In genomic region chr7:148962515-148962822, GRCh38 we compare ENCODE assay signal across 8 cellular contexts.
DNase-seq lines count a peak whose midpoint lies in the region; ATAC-seq and TF ChIP-seq lines count a peak whose summit lies in the region.

No MANE protein-coding gene starts in this region.

- H3K9me3 ChIP-seq in PC-9 (ENCODE audit: insufficient read depth, low read depth) (no peaks in the 10 kb centered on the region), gastroesophageal sphincter (no peaks in the 10 kb centered on the region)

- TF ChIP-seq EP300 in gastroesophageal sphincter (IDR thresholded peaks at IDR 0.05), result no peak

- POLR2A ChIA-PET in activated CD4-positive, alpha-beta T cell treated with anti-CD3 and anti-CD28 coated beads for 36 hours (lab: Charles Lee), result no interaction called here
- POLR2A ChIA-PET in PC-9 (lab: Charles Lee; ENCODE audit: unreplicated experiment), result interaction anchor here (0.7 kb wide), 1 partner anchor 398 kb away, joined by 3 read pairs; no protein-coding TSS in a partner anchor

- no peaks in the 10 kb centered on the region for H3K79me2 ChIP-seq in PC-9 (ENCODE audit: low read depth)

- no peaks in the 10 kb centered on the region for H3K27me3 Mint-ChIP-seq in activated CD4-positive, alpha-beta T cell treated with anti-CD3 and anti-CD28 coated beads for 36 hours
- no peaks in the 10 kb centered on the region for H3K27me3 Mint-ChIP-seq in stimulated activated naive CD8-positive, alpha-beta T cell treated with anti-CD3 and anti-CD28 coated beads, Interleukin-15, Interleukin-2, amounts not matched to agents 100 ng/mL and 50 ng/mL, for 24 hours

- no peaks in the 10 kb centered on the region for H4K20me1 ChIP-seq in PC-9 (ENCODE audit: insufficient read depth)

- ATAC-seq in activated CD4-positive, alpha-beta T cell treated with anti-CD3 and anti-CD28 coated beads for 36 hours, result no peak
- ATAC-seq in gastroesophageal sphincter, result no peak

- no peak for DNase-seq in activated CD4-positive, alpha-beta T cell treated with anti-CD3 and anti-CD28 coated beads for 36 hours
- DNase-seq in activated CD4-positive, alpha-beta T cell treated with anti-CD3 and anti-CD28 coated beads, Interleukin-2, amount 50 U/mL, for 1 hour, result no peak
- DNase-seq in PC-9, result no peak
- no peak for DNase-seq in DMS 273 treated with DMSO at 0.1 percent for 48 hours (lab: John Stamatoyannopoulos, UW)
- DNase-seq in head of caudate nucleus, result no peak
- DNase-seq in T1000 (lab: John Stamatoyannopoulos, UW), result no peak

- no peaks in the 10 kb centered on the region for H3K9me3 Mint-ChIP-seq in activated CD4-positive, alpha-beta T cell treated with anti-CD3 and anti-CD28 coated beads for 36 hours (ENCODE audit: low read depth)
- no peaks in the 10 kb centered on the region for H3K9me3 Mint-ChIP-seq in stimulated activated naive CD8-positive, alpha-beta T cell treated with anti-CD3 and anti-CD28 coated beads, Interleukin-15, Interleukin-2, amounts not matched to agents 100 ng/mL and 50 ng/mL, for 24 hours

- CTCF ChIA-PET in activated CD4-positive, alpha-beta T cell treated with anti-CD3 and anti-CD28 coated beads for 36 hours (lab: Charles Lee), result interaction anchor here (0.8 to 3.5 kb wide), 19 partner anchors 9 to 459 kb away, joined by 3 to 32 read pairs (median 4); no protein-coding TSS in a partner anchor
- CTCF ChIA-PET in PC-9 (lab: Charles Lee), result interaction anchor here (0.5 to 1.2 kb wide), 12 partner anchors 9 to 457 kb away, joined by 3 to 8 read pairs (median 4); no protein-coding TSS in a partner anchor

- H3K4me3 ChIP-seq in PC-9 (peak overlapping the region; percentile 56), gastroesophageal sphincter (peak overlapping the region; percentile 54 to 74)

- no peaks in the 10 kb centered on the region for H3K9me2 ChIP-seq in PC-9 (ENCODE audit: insufficient read depth)

- H2AFZ ChIP-seq in PC-9, result peak overlapping the region; percentile 80

- H3K4me1 ChIP-seq in PC-9 (replicated peaks; ENCODE audit: insufficient read depth) (no peaks in the 10 kb centered on the region), gastroesophageal sphincter (peaks cover 0 to 38% (median 0%) of the 10 kb centered on the region in 3 donors)

- H3F3A ChIP-seq in PC-9 (ENCODE audit: insufficient read depth, low read depth), result peaks cover 28% of the 10 kb centered on the region; the same call in 1 of the 2 replicates

- no peaks in the 10 kb centered on the region for H3K36me3 Mint-ChIP-seq in activated CD4-positive, alpha-beta T cell treated with anti-CD3 and anti-CD28 coated beads for 36 hours (ENCODE audit: low read depth)
- no peaks in the 10 kb centered on the region for H3K36me3 Mint-ChIP-seq in stimulated activated naive CD8-positive, alpha-beta T cell treated with anti-CD3 and anti-CD28 coated beads, Interleukin-15, Interleukin-2, amounts not matched to agents 100 ng/mL and 50 ng/mL, for 24 hours (ENCODE audit: low read depth)

- no peaks in the 10 kb centered on the region for H3K27me3 ChIP-seq in PC-9 (ENCODE audit: insufficient read depth, low read depth)
- no peaks in the 10 kb centered on the region for H3K27me3 ChIP-seq in gastroesophageal sphincter

- 12 to 18% methylated on average over 5 of the region's 5 CpGs for WGBS in gastroesophageal sphincter (ENCODE audit: low coverage in 1 of 2), 2 donors

- H3K4me1 Mint-ChIP-seq in activated CD4-positive, alpha-beta T cell treated with anti-CD3 and anti-CD28 coated beads for 36 hours, result peaks cover 28% of the 10 kb centered on the region
- H3K4me1 Mint-ChIP-seq in stimulated activated naive CD8-positive, alpha-beta T cell treated with anti-CD3 and anti-CD28 coated beads, Interleukin-15, Interleukin-2, amounts not matched to agents 100 ng/mL and 50 ng/mL, for 24 hours (ENCODE audit: low read depth), result peaks cover 24% of the 10 kb centered on the region

- peak overlapping the region; percentile 67 for H3K4me2 ChIP-seq in PC-9

- BruUV-seq in PC-9 (replicated peaks; lab: Mats Ljungman, UMichigan), result no TSS peak

- H3K27ac Mint-ChIP-seq in activated CD4-positive, alpha-beta T cell treated with anti-CD3 and anti-CD28 coated beads for 36 hours, result peak overlapping the region; percentile 93
- peak overlapping the region; percentile 83 for H3K27ac Mint-ChIP-seq in stimulated activated naive CD8-positive, alpha-beta T cell treated with anti-CD3 and anti-CD28 coated beads, Interleukin-15, Interleukin-2, amounts not matched to agents 100 ng/mL and 50 ng/mL, for 24 hours

- H3K4me3 Mint-ChIP-seq in activated CD4-positive, alpha-beta T cell treated with anti-CD3 and anti-CD28 coated beads for 36 hours, result peak overlapping the region; percentile 87
- peak overlapping the region; percentile 89 for H3K4me3 Mint-ChIP-seq in stimulated activated naive CD8-positive, alpha-beta T cell treated with anti-CD3 and anti-CD28 coated beads, Interleukin-15, Interleukin-2, amounts not matched to agents 100 ng/mL and 50 ng/mL, for 24 hours

- H3K27ac ChIP-seq in PC-9 (no peak overlapping the region), gastroesophageal sphincter (peak overlapping the region in 3 of 4 donors; percentile 58 to 70 (median 63))

- intact Hi-C loops in activated CD4-positive, alpha-beta T cell treated with anti-CD3 and anti-CD28 coated beads for 36 hours (cut with DNase I, micrococcal nuclease), result loop anchor here (1.0 to 5.0 kb wide), 7 partner anchors 50 to 387 kb away; partner anchors contain the start of genes CUL1 (in 2 of the 2), EZH2 (in 1 of the 2) and PDIA4 (in 1 of the 2)
- intact Hi-C loops in PC-9 (cut with micrococcal nuclease; ENCODE audit: unreplicated experiment), result loop anchor here (1.0 to 10.0 kb wide), 6 partner anchors 80 to 782 kb away; partner anchors contain the start of genes CUL1 and ZNF746
- intact Hi-C loops in head of caudate nucleus (cut with DNase I), result loop anchor here (5.0 to 10.0 kb wide), 3 partner anchors 258 to 460 kb away; no protein-coding TSS in a partner anchor

- TF ChIP-seq POLR2A in gastroesophageal sphincter (IDR thresholded peaks at IDR 0.05), result no peak

- TF ChIP-seq CTCF in PC-9 (conservative IDR thresholded peaks at IDR 0.05), result no peak
- no peak for TF ChIP-seq CTCF in gastroesophageal sphincter (IDR thresholded peaks at IDR 0.05)

- H3K36me3 ChIP-seq in PC-9 (ENCODE audit: low read depth) (no peaks in the 10 kb centered on the region), gastroesophageal sphincter (no peaks in the 10 kb centered on the region)
